In the genomic region with DNA sequence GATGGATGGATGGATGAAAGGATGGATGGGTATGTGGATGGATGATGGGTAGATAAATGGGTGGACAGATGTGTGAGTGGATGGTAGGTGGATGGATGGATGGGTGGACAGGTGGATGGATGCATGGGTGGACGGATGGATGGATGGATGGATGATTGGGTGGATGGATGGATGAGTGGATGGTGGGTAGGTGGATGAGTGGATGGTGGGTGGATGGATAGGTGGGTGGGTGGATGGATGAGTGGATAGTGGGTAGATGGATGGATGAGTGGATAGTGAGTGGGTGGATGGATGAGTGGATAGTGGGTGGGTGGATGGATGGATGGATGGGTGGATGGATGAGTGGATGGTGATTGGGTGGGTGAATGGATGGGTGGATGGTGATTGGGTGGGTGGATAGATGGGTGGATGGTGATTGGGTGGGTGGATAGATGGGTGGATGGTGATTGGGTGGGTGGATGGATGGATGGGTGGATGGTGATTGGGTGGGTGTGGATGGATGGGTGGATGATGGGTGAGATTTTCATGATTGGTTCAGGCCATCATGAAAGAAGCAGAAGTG, we compare ENCODE assay signal across 32 cellular contexts. TPM values are rescaled to one million over a fixed set of nuclear protein-coding genes. Genes with fewer than 3 reads are reported as not detected.
"Had no signal": no experiment of that assay in that cellular context is flagged by ENCODE, and none has a peak within 500 bp of the region (broad histone marks: within the 10 kb centered on the region; RNA-seq: fewer than 3 reads in every experiment).

No MANE protein-coding gene starts in this region.

- H3K9me3 ChIP-seq: testis had no signal

- H3K4me1 ChIP-seq: gastrocnemius medialis, lower lobe of right lung, psoas muscle, spleen, testis, tibial artery, upper lobe of left lung, uterus had no signal

- H3K27me3 ChIP-seq: ovary, testis, upper lobe of left lung, uterus had no signal

- H3K36me3 ChIP-seq: gastrocnemius medialis, lower lobe of right lung, ovary, tibial artery, uterus had no signal

- H3K27ac ChIP-seq: epithelial cell of prostate, gastrocnemius medialis, lower lobe of right lung, ovary, psoas muscle, skin epidermis, spleen, testis, tibial artery, upper lobe of left lung, uterus had no signal

- ATAC-seq: effector memory CD8-positive, alpha-beta T cell; esophagus mucosa; gastrocnemius medialis; left ventricle myocardium superior; natural killer cell; right cardiac atrium; stimulated activated naive CD8-positive, alpha-beta T cell treated with anti-CD3 and anti-CD28 coated beads, Interleukin-15, Interleukin-2, amounts not matched to agents 100 U/mL and 50 U/mL, for 24 hours had no signal

- DNase-seq: cortex of kidney; effector memory CD8-positive, alpha-beta T cell; foreskin fibroblast; gastrocnemius medialis; head of caudate nucleus; left ventricle myocardium superior; lower lobe of right lung; natural killer cell; occipital lobe; ovary; posterior cingulate gyrus; psoas muscle; spleen; stimulated activated CD4-positive, alpha-beta T cell treated with anti-CD3 and anti-CD28 coated beads, Interleukin-4, amount 100 ng/mL, for 4 hours; stimulated activated naive CD8-positive, alpha-beta T cell treated with anti-CD3 and anti-CD28 coated beads, Interleukin-15, Interleukin-2, amounts not matched to agents 100 U/mL and 50 U/mL, for 24 hours; substantia nigra; testis; tibial artery; upper lobe of left lung; uterus had no signal

- FAIRE-seq: endometrium, keratinocyte had no signal

- H3K4me3 ChIP-seq: gastrocnemius medialis, lower lobe of right lung, ovary, psoas muscle, skin epidermis, spleen, testis, tibial artery, upper lobe of left lung, uterus had no signal

RNA-seq across cellular contexts. Expression of a gene that starts 4.5 kb away (rescaled TPM):
- total RNA-seq: dermis microvascular lymphatic vessel endothelial cell, esophagus mucosa, gastrocnemius medialis, glomerular endothelial cell, left ventricle myocardium superior, lower lobe of right lung, mesenteric fat pad, mononuclear cell, natural killer cell, occipital lobe, psoas muscle, renal cortical epithelial cell, right cardiac atrium, spleen, upper lobe of left lung had no signal
- polyA plus RNA-seq: keratinocyte, neural cell, psoas muscle, right cardiac atrium, spleen had no signal

RNA-seq across cellular contexts. Expression of a gene that starts 9.6 kb away (rescaled TPM):
- total RNA-seq: glomerular endothelial cell had no signal
